Comparison of ENCODE assay signal across 1 cellular context in the genomic region with DNA sequence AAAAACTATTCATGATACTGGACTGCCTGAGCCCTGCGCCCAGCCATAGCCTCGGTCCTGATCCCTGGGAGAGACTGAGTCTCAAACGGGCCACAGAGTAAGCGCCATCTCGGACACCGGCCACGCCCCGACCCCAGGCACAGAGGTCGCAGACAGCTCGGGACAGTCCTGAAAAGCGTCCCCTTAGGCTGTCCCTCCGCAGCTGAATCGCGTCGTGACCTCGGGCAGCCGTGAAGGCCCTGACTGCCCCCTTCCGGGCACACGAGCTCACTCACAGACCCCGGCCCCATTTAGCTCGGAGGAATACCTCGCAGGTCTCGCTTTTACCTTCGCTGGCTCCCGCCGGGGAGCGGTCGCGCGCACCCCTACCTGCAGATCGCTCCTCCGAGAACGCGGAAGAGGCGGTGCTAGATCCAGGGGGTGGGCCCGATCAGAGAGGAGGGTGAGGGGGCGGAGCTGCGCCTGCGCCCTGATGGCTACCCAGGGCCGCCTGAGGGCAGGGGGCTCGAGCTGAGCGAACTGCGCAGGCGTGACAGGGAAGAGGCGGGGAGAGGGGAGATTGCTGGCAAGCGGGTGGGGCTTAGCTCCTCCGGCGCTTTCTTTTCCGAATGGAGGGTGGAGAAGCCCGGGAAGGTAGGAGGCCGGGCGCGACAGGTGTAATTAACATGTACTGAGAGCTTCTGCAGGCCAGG.
A peak's percentile ranks its signal among the peaks of the same experiment; 100 is the strongest.
TF ChIP-seq lines count a peak whose summit lies in the region.

A gene (minus strand): TSS at position 411 of the 692 bp plus-strand sequence. CDS start 20,941 bp downstream, outside the sequence.

TF ChIP-seq in HepG2, 621 proteins besides CTCF, POLR2A, EP300 and RAD21 (continued from another document and continues in another):
- TF ChIP-seq, protein P1, sequence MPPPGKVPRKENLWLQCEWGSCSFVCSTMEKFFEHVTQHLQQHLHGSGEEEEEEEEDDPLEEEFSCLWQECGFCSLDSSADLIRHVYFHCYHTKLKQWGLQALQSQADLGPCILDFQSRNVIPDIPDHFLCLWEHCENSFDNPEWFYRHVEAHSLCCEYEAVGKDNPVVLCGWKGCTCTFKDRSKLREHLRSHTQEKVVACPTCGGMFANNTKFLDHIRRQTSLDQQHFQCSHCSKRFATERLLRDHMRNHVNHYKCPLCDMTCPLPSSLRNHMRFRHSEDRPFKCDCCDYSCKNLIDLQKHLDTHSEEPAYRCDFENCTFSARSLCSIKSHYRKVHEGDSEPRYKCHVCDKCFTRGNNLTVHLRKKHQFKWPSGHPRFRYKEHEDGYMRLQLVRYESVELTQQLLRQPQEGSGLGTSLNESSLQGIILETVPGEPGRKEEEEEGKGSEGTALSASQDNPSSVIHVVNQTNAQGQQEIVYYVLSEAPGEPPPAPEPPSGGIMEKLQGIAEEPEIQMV (CRISPR knock-in tag; IDR thresholded peaks at IDR 0.05; ENCODE audit: low read depth), result 0 out of 2 replicates have a peak, but pooled peaks have one; percentile 52
- TF ChIP-seq, protein P2, sequence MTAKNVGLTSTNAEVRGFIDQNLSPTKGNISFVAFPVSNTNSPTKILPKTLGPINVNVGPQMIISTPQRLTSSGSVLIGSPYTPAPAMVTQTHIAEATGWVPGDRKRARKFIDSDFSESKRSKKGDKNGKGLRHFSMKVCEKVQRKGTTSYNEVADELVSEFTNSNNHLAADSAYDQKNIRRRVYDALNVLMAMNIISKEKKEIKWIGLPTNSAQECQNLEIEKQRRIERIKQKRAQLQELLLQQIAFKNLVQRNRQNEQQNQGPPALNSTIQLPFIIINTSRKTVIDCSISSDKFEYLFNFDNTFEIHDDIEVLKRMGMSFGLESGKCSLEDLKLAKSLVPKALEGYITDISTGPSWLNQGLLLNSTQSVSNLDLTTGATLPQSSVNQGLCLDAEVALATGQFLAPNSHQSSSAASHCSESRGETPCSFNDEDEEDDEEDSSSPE (CRISPR knock-in tag; IDR thresholded peaks at IDR 0.05), result no peak
- TF ChIP-seq, protein P3, sequence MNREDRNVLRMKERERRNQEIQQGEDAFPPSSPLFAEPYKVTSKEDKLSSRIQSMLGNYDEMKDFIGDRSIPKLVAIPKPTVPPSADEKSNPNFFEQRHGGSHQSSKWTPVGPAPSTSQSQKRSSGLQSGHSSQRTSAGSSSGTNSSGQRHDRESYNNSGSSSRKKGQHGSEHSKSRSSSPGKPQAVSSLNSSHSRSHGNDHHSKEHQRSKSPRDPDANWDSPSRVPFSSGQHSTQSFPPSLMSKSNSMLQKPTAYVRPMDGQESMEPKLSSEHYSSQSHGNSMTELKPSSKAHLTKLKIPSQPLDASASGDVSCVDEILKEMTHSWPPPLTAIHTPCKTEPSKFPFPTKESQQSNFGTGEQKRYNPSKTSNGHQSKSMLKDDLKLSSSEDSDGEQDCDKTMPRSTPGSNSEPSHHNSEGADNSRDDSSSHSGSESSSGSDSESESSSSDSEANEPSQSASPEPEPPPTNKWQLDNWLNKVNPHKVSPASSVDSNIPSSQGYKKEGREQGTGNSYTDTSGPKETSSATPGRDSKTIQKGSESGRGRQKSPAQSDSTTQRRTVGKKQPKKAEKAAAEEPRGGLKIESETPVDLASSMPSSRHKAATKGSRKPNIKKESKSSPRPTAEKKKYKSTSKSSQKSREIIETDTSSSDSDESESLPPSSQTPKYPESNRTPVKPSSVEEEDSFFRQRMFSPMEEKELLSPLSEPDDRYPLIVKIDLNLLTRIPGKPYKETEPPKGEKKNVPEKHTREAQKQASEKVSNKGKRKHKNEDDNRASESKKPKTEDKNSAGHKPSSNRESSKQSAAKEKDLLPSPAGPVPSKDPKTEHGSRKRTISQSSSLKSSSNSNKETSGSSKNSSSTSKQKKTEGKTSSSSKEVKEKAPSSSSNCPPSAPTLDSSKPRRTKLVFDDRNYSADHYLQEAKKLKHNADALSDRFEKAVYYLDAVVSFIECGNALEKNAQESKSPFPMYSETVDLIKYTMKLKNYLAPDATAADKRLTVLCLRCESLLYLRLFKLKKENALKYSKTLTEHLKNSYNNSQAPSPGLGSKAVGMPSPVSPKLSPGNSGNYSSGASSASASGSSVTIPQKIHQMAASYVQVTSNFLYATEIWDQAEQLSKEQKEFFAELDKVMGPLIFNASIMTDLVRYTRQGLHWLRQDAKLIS (CRISPR knock-in tag; IDR thresholded peaks at IDR 0.05), result no peak
- TF ChIP-seq, protein P4, sequence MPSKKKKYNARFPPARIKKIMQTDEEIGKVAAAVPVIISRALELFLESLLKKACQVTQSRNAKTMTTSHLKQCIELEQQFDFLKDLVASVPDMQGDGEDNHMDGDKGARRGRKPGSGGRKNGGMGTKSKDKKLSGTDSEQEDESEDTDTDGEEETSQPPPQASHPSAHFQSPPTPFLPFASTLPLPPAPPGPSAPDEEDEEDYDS (CRISPR knock-in tag; IDR thresholded peaks at IDR 0.05), result peak; percentile 93
- TF ChIP-seq NFE2L1 (CRISPR knock-in tag; IDR thresholded peaks at IDR 0.05; ENCODE audit: borderline replicate concordance), result no peak
- TF ChIP-seq, protein P5, sequence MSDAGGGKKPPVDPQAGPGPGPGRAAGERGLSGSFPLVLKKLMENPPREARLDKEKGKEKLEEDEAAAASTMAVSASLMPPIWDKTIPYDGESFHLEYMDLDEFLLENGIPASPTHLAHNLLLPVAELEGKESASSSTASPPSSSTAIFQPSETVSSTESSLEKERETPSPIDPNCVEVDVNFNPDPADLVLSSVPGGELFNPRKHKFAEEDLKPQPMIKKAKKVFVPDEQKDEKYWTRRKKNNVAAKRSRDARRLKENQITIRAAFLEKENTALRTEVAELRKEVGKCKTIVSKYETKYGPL (CRISPR knock-in tag; IDR thresholded peaks at IDR 0.05), result no peak
- 0 out of 2 replicates have a peak, but pooled peaks have one; percentile 49 for TF ChIP-seq SALL2 (CRISPR knock-in tag; IDR thresholded peaks at IDR 0.05)
- TF ChIP-seq ZNF510 (CRISPR knock-in tag; IDR thresholded peaks at IDR 0.05; ENCODE audit: low read depth), result 0 out of 2 replicates have a peak, but pooled peaks have one; percentile 44
- no peak for TF ChIP-seq ZNF850 (CRISPR knock-in tag; conservative IDR thresholded peaks at IDR 0.05)
- TF ChIP-seq, protein P6, sequence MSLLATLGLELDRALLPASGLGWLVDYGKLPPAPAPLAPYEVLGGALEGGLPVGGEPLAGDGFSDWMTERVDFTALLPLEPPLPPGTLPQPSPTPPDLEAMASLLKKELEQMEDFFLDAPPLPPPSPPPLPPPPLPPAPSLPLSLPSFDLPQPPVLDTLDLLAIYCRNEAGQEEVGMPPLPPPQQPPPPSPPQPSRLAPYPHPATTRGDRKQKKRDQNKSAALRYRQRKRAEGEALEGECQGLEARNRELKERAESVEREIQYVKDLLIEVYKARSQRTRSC (CRISPR knock-in tag; IDR thresholded peaks at IDR 0.05; ENCODE audit: low read depth), result no peak
- TF ChIP-seq ASH2L (IDR thresholded peaks at IDR 0.05; ENCODE audit: insufficient read length, low read depth, low read length), result peak; percentile 55
- no peak for TF ChIP-seq CBX1 (IDR thresholded peaks at IDR 0.05; ENCODE audit: low read depth)
- TF ChIP-seq SMAD3 (CRISPR knock-in tag; IDR thresholded peaks at IDR 0.05), result no peak
- TF ChIP-seq ZNF614 (CRISPR knock-in tag; IDR thresholded peaks at IDR 0.05; ENCODE audit: borderline replicate concordance), result no peak
- no peak for TF ChIP-seq MYNN (CRISPR knock-in tag; IDR thresholded peaks at IDR 0.05; ENCODE audit: low read depth)
- TF ChIP-seq, protein P7, sequence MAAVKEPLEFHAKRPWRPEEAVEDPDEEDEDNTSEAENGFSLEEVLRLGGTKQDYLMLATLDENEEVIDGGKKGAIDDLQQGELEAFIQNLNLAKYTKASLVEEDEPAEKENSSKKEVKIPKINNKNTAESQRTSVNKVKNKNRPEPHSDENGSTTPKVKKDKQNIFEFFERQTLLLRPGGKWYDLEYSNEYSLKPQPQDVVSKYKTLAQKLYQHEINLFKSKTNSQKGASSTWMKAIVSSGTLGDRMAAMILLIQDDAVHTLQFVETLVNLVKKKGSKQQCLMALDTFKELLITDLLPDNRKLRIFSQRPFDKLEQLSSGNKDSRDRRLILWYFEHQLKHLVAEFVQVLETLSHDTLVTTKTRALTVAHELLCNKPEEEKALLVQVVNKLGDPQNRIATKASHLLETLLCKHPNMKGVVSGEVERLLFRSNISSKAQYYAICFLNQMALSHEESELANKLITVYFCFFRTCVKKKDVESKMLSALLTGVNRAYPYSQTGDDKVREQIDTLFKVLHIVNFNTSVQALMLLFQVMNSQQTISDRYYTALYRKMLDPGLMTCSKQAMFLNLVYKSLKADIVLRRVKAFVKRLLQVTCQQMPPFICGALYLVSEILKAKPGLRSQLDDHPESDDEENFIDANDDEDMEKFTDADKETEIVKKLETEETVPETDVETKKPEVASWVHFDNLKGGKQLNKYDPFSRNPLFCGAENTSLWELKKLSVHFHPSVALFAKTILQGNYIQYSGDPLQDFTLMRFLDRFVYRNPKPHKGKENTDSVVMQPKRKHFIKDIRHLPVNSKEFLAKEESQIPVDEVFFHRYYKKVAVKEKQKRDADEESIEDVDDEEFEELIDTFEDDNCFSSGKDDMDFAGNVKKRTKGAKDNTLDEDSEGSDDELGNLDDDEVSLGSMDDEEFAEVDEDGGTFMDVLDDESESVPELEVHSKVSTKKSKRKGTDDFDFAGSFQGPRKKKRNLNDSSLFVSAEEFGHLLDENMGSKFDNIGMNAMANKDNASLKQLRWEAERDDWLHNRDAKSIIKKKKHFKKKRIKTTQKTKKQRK (IDR thresholded peaks at IDR 0.05; ENCODE audit: low read length), result no peak
- peak; percentile 52; the same call in 1 of the 2 replicates for TF ChIP-seq MEIS2 (CRISPR knock-in tag; IDR thresholded peaks at IDR 0.05)
- peak; percentile 87 for TF ChIP-seq ZNF766 (CRISPR knock-in tag; IDR thresholded peaks at IDR 0.05; ENCODE audit: borderline replicate concordance)
- TF ChIP-seq SSRP1 (CRISPR knock-in tag; IDR thresholded peaks at IDR 0.05), result no peak
- TF ChIP-seq, protein P8, sequence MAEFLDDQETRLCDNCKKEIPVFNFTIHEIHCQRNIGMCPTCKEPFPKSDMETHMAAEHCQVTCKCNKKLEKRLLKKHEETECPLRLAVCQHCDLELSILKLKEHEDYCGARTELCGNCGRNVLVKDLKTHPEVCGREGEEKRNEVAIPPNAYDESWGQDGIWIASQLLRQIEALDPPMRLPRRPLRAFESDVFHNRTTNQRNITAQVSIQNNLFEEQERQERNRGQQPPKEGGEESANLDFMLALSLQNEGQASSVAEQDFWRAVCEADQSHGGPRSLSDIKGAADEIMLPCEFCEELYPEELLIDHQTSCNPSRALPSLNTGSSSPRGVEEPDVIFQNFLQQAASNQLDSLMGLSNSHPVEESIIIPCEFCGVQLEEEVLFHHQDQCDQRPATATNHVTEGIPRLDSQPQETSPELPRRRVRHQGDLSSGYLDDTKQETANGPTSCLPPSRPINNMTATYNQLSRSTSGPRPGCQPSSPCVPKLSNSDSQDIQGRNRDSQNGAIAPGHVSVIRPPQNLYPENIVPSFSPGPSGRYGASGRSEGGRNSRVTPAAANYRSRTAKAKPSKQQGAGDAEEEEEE (CRISPR knock-in tag; IDR thresholded peaks at IDR 0.05; ENCODE audit: borderline replicate concordance), result peak; percentile 25; the same call in 1 of the 2 replicates
- TF ChIP-seq, protein P9, sequence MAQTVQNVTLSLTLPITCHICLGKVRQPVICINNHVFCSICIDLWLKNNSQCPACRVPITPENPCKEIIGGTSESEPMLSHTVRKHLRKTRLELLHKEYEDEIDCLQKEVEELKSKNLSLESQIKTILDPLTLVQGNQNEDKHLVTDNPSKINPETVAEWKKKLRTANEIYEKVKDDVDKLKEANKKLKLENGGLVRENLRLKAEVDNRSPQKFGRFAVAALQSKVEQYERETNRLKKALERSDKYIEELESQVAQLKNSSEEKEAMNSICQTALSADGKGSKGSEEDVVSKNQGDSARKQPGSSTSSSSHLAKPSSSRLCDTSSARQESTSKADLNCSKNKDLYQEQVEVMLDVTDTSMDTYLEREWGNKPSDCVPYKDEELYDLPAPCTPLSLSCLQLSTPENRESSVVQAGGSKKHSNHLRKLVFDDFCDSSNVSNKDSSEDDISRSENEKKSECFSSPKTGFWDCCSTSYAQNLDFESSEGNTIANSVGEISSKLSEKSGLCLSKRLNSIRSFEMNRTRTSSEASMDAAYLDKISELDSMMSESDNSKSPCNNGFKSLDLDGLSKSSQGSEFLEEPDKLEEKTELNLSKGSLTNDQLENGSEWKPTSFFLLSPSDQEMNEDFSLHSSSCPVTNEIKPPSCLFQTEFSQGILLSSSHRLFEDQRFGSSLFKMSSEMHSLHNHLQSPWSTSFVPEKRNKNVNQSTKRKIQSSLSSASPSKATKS (CRISPR knock-in tag; IDR thresholded peaks at IDR 0.05), result no peak
- no peak for TF ChIP-seq NFKBIZ (CRISPR knock-in tag; IDR thresholded peaks at IDR 0.05)
- TF ChIP-seq, protein P10, sequence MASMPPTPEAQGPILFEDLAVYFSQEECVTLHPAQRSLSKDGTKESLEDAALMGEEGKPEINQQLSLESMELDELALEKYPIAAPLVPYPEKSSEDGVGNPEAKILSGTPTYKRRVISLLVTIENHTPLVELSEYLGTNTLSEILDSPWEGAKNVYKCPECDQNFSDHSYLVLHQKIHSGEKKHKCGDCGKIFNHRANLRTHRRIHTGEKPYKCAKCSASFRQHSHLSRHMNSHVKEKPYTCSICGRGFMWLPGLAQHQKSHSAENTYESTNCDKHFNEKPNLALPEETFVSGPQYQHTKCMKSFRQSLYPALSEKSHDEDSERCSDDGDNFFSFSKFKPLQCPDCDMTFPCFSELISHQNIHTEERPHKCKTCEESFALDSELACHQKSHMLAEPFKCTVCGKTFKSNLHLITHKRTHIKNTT (CRISPR knock-in tag; IDR thresholded peaks at IDR 0.05), result no peak
- no peak for TF ChIP-seq SP1 (IDR thresholded peaks at IDR 0.05)
- peak; percentile 94 for TF ChIP-seq SP1 (CRISPR knock-in tag; IDR thresholded peaks at IDR 0.05)
- TF ChIP-seq, protein P11, sequence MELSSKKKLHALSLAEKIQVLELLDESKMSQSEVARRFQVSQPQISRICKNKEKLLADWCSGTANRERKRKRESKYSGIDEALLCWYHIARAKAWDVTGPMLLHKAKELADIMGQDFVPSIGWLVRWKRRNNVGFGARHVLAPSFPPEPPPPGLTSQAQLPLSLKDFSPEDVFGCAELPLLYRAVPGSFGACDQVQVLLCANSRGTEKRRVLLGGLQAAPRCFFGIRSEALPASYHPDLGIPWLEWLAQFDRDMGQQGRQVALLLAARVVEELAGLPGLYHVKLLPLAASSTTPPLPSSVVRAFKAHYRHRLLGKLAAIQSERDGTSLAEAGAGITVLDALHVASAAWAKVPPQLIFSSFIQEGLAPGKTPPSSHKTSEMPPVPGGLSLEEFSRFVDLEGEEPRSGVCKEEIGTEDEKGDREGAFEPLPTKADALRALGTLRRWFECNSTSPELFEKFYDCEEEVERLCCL (CRISPR knock-in tag; IDR thresholded peaks at IDR 0.05; ENCODE audit: borderline replicate concordance), result no peak
- TF ChIP-seq, protein P12, sequence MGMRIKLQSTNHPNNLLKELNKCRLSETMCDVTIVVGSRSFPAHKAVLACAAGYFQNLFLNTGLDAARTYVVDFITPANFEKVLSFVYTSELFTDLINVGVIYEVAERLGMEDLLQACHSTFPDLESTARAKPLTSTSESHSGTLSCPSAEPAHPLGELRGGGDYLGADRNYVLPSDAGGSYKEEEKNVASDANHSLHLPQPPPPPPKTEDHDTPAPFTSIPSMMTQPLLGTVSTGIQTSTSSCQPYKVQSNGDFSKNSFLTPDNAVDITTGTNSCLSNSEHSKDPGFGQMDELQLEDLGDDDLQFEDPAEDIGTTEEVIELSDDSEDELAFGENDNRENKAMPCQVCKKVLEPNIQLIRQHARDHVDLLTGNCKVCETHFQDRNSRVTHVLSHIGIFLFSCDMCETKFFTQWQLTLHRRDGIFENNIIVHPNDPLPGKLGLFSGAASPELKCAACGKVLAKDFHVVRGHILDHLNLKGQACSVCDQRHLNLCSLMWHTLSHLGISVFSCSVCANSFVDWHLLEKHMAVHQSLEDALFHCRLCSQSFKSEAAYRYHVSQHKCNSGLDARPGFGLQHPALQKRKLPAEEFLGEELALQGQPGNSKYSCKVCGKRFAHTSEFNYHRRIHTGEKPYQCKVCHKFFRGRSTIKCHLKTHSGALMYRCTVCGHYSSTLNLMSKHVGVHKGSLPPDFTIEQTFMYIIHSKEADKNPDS (CRISPR knock-in tag; IDR thresholded peaks at IDR 0.05), result no peak
- no peak; the same call in 1 of the 2 replicates for TF ChIP-seq MTA1 (CRISPR knock-in tag; IDR thresholded peaks at IDR 0.05; ENCODE audit: borderline replicate concordance)
- no peak for TF ChIP-seq RBM39 (IDR thresholded peaks at IDR 0.05; ENCODE audit: low read depth, low read length, poor library complexity, severe bottlenecking)
- TF ChIP-seq HNRNPL (IDR thresholded peaks at IDR 0.05; ENCODE audit: low read depth, low read length), result no peak
- TF ChIP-seq SALL1 (CRISPR knock-in tag; IDR thresholded peaks at IDR 0.05), result peak; percentile 89
